Comparison of ENCODE assay signal across 12 cellular contexts in the genomic region with DNA sequence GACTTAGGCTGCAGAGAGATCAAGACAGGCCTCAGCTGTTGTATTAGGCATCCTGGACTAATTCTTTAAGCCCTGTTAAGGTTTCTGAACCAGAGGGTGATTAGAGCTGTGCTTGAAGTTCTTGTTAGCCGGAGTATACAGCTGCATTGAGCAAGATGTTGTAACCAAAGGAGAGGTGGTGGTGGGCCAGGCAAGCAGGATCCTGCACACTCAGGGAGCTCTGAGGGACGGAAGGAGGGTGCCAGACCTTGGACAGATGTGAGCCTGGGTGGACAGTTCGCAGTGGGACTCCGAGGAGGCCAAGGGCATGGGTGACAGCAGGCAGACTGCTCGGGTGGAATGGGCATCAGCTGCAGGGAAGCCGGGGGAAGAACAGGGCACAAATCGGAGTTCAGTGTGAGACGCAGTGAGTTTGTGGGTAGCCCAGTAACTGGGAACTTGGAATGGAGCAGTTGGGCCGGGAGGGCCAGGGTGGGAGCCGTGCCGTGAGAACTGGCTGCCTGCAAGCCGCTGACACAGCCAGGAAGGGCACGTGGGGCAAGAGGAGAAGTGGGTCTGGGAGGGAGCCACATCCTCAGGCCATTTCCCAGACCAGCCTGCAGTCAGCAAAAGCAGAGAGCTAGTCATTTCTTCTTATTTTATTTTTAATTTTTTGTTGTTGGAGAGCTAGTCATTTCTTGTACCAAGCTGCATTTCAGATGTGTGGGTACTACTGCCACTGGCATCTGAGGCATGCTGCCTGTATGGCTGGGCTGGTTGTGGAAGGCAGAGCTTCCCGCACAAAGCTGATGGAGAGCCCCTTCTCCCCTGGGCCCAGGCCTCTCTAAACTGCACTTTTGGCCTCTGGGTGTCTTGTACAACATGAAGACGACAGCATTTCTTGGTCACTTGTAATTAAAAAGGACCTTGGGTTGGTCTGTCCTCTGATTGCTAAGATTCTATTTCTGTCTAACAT.
DNase-seq lines count a peak whose midpoint lies in the region; ATAC-seq, FAIRE-seq and TF ChIP-seq lines count a peak whose summit lies in the region.
"Had no signal": no experiment of that assay in that cellular context is flagged by ENCODE, and none has a peak within 500 bp of the region (broad histone marks: within the 10 kb centered on the region; RNA-seq: fewer than 3 reads in every experiment).

No MANE protein-coding gene starts in this region.

- FAIRE-seq in D721Med (lab: Jason Lieb, UNC): no peak

- H3K36me3 ChIP-seq in body of pancreas (replicated peaks in 1 of 2; ENCODE audit: insufficient read depth in 1 of 2, low read depth in 2 of 2) (peaks cover 0 to 8% of the 10 kb centered on the region in 2 donors), right atrium auricular region (peaks cover 74% of the 10 kb centered on the region), rectal smooth muscle tissue (ENCODE audit: control insufficient read depth, insufficient read depth, low read length) (peaks cover 6% of the 10 kb centered on the region)

- H3K4me1 ChIP-seq in body of pancreas: peaks cover 75% of the 10 kb centered on the region
- peaks cover 0 to 41% of the 10 kb centered on the region in 2 donors for H3K4me1 ChIP-seq in right atrium auricular region
- H3K4me1 ChIP-seq in rectal smooth muscle tissue (ENCODE audit: control insufficient read depth, insufficient read depth, low read length): peaks cover 24% of the 10 kb centered on the region

- H3K27ac ChIP-seq in body of pancreas: peak overlapping the region in 1 of 4 donors; percentile 36
- H3K27ac ChIP-seq in right atrium auricular region: peak overlapping the region; percentile 80 to 91
- peak overlapping the region; percentile 35 for H3K27ac ChIP-seq in rectal smooth muscle tissue (ENCODE audit: low read depth, low read length)
- H3K27ac ChIP-seq: C4-2B, SJSA1 had no signal

- ATAC-seq in body of pancreas: no peak
- ATAC-seq in GM18519 (IDR thresholded peaks at IDR 0.05; ENCODE audit: low FRiP score, unreplicated experiment): no peak
- ATAC-seq in HG03108 (IDR thresholded peaks at IDR 0.05; ENCODE audit: unreplicated experiment): no peak

- no peaks in the 10 kb centered on the region for H3K27me3 ChIP-seq in body of pancreas
- H3K27me3 ChIP-seq in right atrium auricular region: no peaks in the 10 kb centered on the region
- no peaks in the 10 kb centered on the region for H3K27me3 ChIP-seq in rectal smooth muscle tissue (ENCODE audit: control insufficient read depth, insufficient read depth, low read length)
- H3K27me3 ChIP-seq: SJSA1 had no signal

- no peak overlapping the region for H3K9ac ChIP-seq in rectal smooth muscle tissue (ENCODE audit: low read length)

- TF ChIP-seq POLR2A in body of pancreas (IDR thresholded peaks at IDR 0.05): no peak

- H3K4me3 ChIP-seq in body of pancreas (no peak overlapping the region), right atrium auricular region (no peak overlapping the region), rectal smooth muscle tissue (ENCODE audit: low read length) (no peak overlapping the region)
- H3K4me3 ChIP-seq: SJSA1 had no signal

- 49 to 64% methylated on average over 15 of the region's 15 CpGs for WGBS in body of pancreas, 2 donors

- TF ChIP-seq CTCF in D721Med (IDR thresholded peaks at IDR 0.05; ENCODE audit: insufficient read depth, missing control alignments) (no peak), body of pancreas (IDR thresholded peaks at IDR 0.05) (no peak), right atrium auricular region (IDR thresholded peaks at IDR 0.05) (no peak)

- intact Hi-C loops in body of pancreas (cut with DNase I): no loop called here

- H3K9me3 ChIP-seq in body of pancreas: no peaks in the 10 kb centered on the region
- H3K9me3 ChIP-seq in right atrium auricular region: no peaks in the 10 kb centered on the region
- H3K9me3 ChIP-seq: SJSA1 had no signal

- peak; percentile 74 for DNase-seq in D721Med (ENCODE audit: insufficient read length, low spot score)
- peak; percentile 41 to 75 (median 58) for DNase-seq in body of pancreas
- DNase-seq in right atrium auricular region (ENCODE audit: low spot score): peak; percentile 69
- no peak for DNase-seq in NCI-H2171 (lab: John Stamatoyannopoulos, UW)
- DNase-seq in NCI-H69 (lab: John Stamatoyannopoulos, UW): no peak
- DNase-seq: activated CD4-positive, alpha-beta T cell treated with anti-CD3 and anti-CD28 coated beads, Interleukin-2, amount 50 U/mL, for 1 hour; NCI-H510A had no signal

Comparison
In these comparisons a context has a peak if more than half of its experiments do, and no peak if none do; other contexts are left out.
1. DNase-seq: peak in D721Med (single experiment), body of pancreas (4 of 4) and right atrium auricular region (single experiment); none in NCI-H2171 (single experiment) and NCI-H69 (single experiment).